ENCODE assay signal across 21 cellular contexts in genomic region chr3:37521403-37521802, GRCh38.
DNase-seq lines count a peak whose midpoint lies in the region; TF ChIP-seq lines count a peak whose summit lies in the region.
"Had no signal": no experiment of that assay in that cellular context is flagged by ENCODE, and none has a peak within 500 bp of the region (broad histone marks: within the 10 kb centered on the region; RNA-seq: fewer than 3 reads in every experiment).

No MANE protein-coding gene starts in this region.

- H3K9me3 Mint-ChIP-seq in type B pancreatic cell: no peaks in the 10 kb centered on the region

- no peaks in the 10 kb centered on the region for H3K27me3 Mint-ChIP-seq in type B pancreatic cell

- H3K4me3 Mint-ChIP-seq in type B pancreatic cell: no peak overlapping the region
- H3K4me3 Mint-ChIP-seq: CD4-positive, CD25-positive, alpha-beta regulatory T cell had no signal

- peaks cover 6 to 17% of the 10 kb centered on the region in 2 donors for H3K4me1 ChIP-seq in ascending aorta
- H3K4me1 ChIP-seq: Caco-2 had no signal

- no peaks in the 10 kb centered on the region for H3K9me3 ChIP-seq in ascending aorta
- H3K9me3 ChIP-seq: Caco-2, HAP-1 had no signal

- H3K27ac ChIP-seq in ascending aorta (peak overlapping the region; percentile 17 to 68), substantia nigra (ENCODE audit: low read depth, low read length, poor library complexity, severe bottlenecking) (no peak overlapping the region)
- H3K27ac ChIP-seq: GM23248, HL-60 had no signal

- H3K4me3 ChIP-seq in ascending aorta: no peak overlapping the region
- H3K4me3 ChIP-seq: GM23248, HAP-1 had no signal

- intact Hi-C loops in ascending aorta (cut with DNase I): no loop called here

- H3K36me3 ChIP-seq in ascending aorta: peaks cover 45% of the 10 kb centered on the region in 2 donors
- H3K36me3 ChIP-seq: HAP-1 had no signal

- peaks cover 30% of the 10 kb centered on the region for H3K36me3 Mint-ChIP-seq in type B pancreatic cell
- H3K36me3 Mint-ChIP-seq: CD4-positive, CD25-positive, alpha-beta regulatory T cell had no signal

- H3K27me3 ChIP-seq in ascending aorta: no peaks in the 10 kb centered on the region

- H3K4me1 Mint-ChIP-seq in type B pancreatic cell (ENCODE audit: unreplicated experiment): peaks cover 26% of the 10 kb centered on the region
- H3K4me1 Mint-ChIP-seq: CD4-positive, CD25-positive, alpha-beta regulatory T cell had no signal

- H3K27ac Mint-ChIP-seq in type B pancreatic cell: peak overlapping the region; percentile 56
- H3K27ac Mint-ChIP-seq: CD4-positive, CD25-positive, alpha-beta regulatory T cell had no signal

- DNase-seq in RPMI7951 (ENCODE audit: low read depth): peak; percentile 72
- DNase-seq in ascending aorta (ENCODE audit: low spot score in 2 of 2): no peak
- peak; percentile 70 for DNase-seq in islet precursor cell
- no peak for DNase-seq in type B pancreatic cell (ENCODE audit: extremely low spot score, unreplicated experiment)
- no peak for DNase-seq in activated naive CD4-positive, alpha-beta T cell (lab: John Stamatoyannopoulos, UW)
- DNase-seq in substantia nigra (lab: John Stamatoyannopoulos, UW): no peak
- DNase-seq in KG1 (lab: John Stamatoyannopoulos, UW): no peak
- DNase-seq: ACHN; Caco-2; CD4-positive, CD25-positive, alpha-beta regulatory T cell; GDM1; GM23248; NCI-H1436; NCI-H1930; NCI-H226; NCI-H524; NCI-H82; OCI-M1; SHP77 had no signal

- TF ChIP-seq CTCF in ascending aorta (IDR thresholded peaks at IDR 0.05) (no peak), type B pancreatic cell (conservative IDR thresholded peaks at IDR 0.05) (no peak)

Comparison
In these comparisons a context has a peak if more than half of its experiments do, and no peak if none do; other contexts are left out.
1. DNase-seq: peak in RPMI7951 (single experiment) and islet precursor cell (single experiment); none in ascending aorta (0 of 2), type B pancreatic cell (single experiment), activated naive CD4-positive, alpha-beta T cell (0 of 4), substantia nigra (0 of 49) and KG1 (single experiment).